In genomic region chr20:50460608-50461268, GRCh38 we compare ENCODE assay signal across 8 cellular contexts. TPM values are rescaled to one million over a fixed set of nuclear protein-coding genes. Genes with fewer than 3 reads are reported as not detected.
A peak's percentile ranks its signal among the peaks of the same experiment; 100 is the strongest.
DNase-seq lines count a peak whose midpoint lies in the region; ATAC-seq and TF ChIP-seq lines count a peak whose summit lies in the region.

No MANE protein-coding gene starts in this region.

- H3K4me3 Mint-ChIP-seq in neural crest cell, result no peak overlapping the region

- H4K20me1 ChIP-seq in PC-3 (ENCODE audit: low read length), result no peaks in the 10 kb centered on the region

- H3K9me3 Mint-ChIP-seq in neural crest cell, result no peaks in the 10 kb centered on the region

- no peaks in the 10 kb centered on the region for H3K27me3 ChIP-seq in PC-3 (ENCODE audit: low read length)

- POLR2A ChIA-PET in PC-3 (lab: Charles Lee; ENCODE audit: unreplicated experiment), result no interaction called here

- TF ChIP-seq CTCF in GM12865 (IDR thresholded peaks at IDR 0.05; ENCODE audit: insufficient read depth, low read depth, low read length, missing control alignments), result peak; percentile 93
- TF ChIP-seq CTCF in PC-3 (conservative IDR thresholded peaks at IDR 0.05; ENCODE audit: low read depth, low read length), result peak; percentile 98
- TF ChIP-seq CTCF in neural crest cell (conservative IDR thresholded peaks at IDR 0.05), result peak; percentile 82

- no peak overlapping the region for H3K27ac Mint-ChIP-seq in neural crest cell (ENCODE audit: unreplicated experiment)

- no peak overlapping the region for H3K4me3 ChIP-seq in GM12865 (ENCODE audit: low read depth, low read length)
- H3K4me3 ChIP-seq in PC-3 (ENCODE audit: low read length), result no peak overlapping the region

- H3K4me1 ChIP-seq in PC-3 (ENCODE audit: insufficient read depth, low read length), result peaks cover 7% of the 10 kb centered on the region; the same call in 1 of the 2 replicates

- peaks cover 14% of the 10 kb centered on the region for H3K27me3 Mint-ChIP-seq in neural crest cell (ENCODE audit: low read depth)

- peak overlapping the region; percentile 51 for H2AFZ ChIP-seq in PC-3 (ENCODE audit: low read length)

- H3K27ac ChIP-seq in PC-3 (ENCODE audit: low read length), result no peak overlapping the region

- DNase-seq in GM12865 (ENCODE audit: low read depth) (peak; percentile 77), HT-29 (ENCODE audit: low spot score) (peak; percentile 99), PC-3 (peak; percentile 97), fibroblast of gingiva (ENCODE audit: low read depth) (peak; percentile 71), neural crest cell (ENCODE audit: low read depth, low spot score) (peak; percentile 91)
- DNase-seq in activated T-cell treated with anti-CD3 and anti-CD28 coated beads, Interleukin-2, amount 50 U/mL, for 1 hour, result peak; percentile 83
- DNase-seq in stimulated activated naive CD8-positive, alpha-beta T cell treated with anti-CD3 and anti-CD28 coated beads, Interleukin-15, Interleukin-2, amounts not matched to agents 100 U/mL and 50 U/mL, for 24 hours, result peak; percentile 89

- H3K4me2 ChIP-seq in PC-3 (ENCODE audit: low read length), result peak overlapping the region; percentile 14

- H3F3A ChIP-seq in PC-3 (ENCODE audit: low read length, unreplicated experiment), result no peaks in the 10 kb centered on the region

- no TSS peak for BruUV-seq in PC-3 (replicated peaks; lab: Mats Ljungman, UMichigan)

- H3K36me3 Mint-ChIP-seq in neural crest cell (ENCODE audit: low read depth), result no peaks in the 10 kb centered on the region

- no peaks in the 10 kb centered on the region for H3K79me2 ChIP-seq in PC-3 (ENCODE audit: low read length)

- CTCF ChIA-PET in PC-3 (lab: Charles Lee), result interaction anchor here (0.6 to 1.3 kb wide), 3 partner anchors 45 to 194 kb away, joined by 3 to 4 read pairs (median 3); no protein-coding TSS in a partner anchor

- H3K9me3 ChIP-seq in PC-3 (ENCODE audit: low read length), result no peaks in the 10 kb centered on the region

- intact Hi-C loops in PC-3 (cut with micrococcal nuclease), result loop anchor here (1.0 to 5.0 kb wide), 4 partner anchors 38 to 274 kb away; no protein-coding TSS in a partner anchor

- H3K9me2 ChIP-seq in PC-3 (replicated peaks; ENCODE audit: low read length), result 0 out of 2 replicates have a peak, but pooled peaks cover 5% of the 10 kb centered on the region

- peak; percentile 91 for ATAC-seq in PC-3
- peak; percentile 84 for ATAC-seq in stimulated activated naive CD8-positive, alpha-beta T cell treated with anti-CD3 and anti-CD28 coated beads, Interleukin-15, Interleukin-2, amounts not matched to agents 100 U/mL and 50 U/mL, for 24 hours
- ATAC-seq in GM21717 (IDR thresholded peaks at IDR 0.05; ENCODE audit: unreplicated experiment), result no peak

- no peaks in the 10 kb centered on the region for H3K36me3 ChIP-seq in PC-3 (ENCODE audit: low read depth, low read length)

- peak overlapping the region; percentile 3; the same call in 1 of the 2 replicates for H3K9ac ChIP-seq in PC-3 (ENCODE audit: low read length)

- no peaks in the 10 kb centered on the region for H3K4me1 Mint-ChIP-seq in neural crest cell

RNA-seq across cellular contexts. Expression of gene PTPN1, which starts 49.4 kb away (rescaled TPM):
- total RNA-seq in HT-29 (2014; rRNA removed; shearing (Covaris generic)), result 36.6 and 37.5 TPM in 2 replicates
- total RNA-seq in PC-3 (2014; rRNA removed) (47.2 and 47.7 TPM in 2 replicates), neural crest cell (43.3 and 43.8 TPM in 2 replicates)
